10 cellular contexts compared by ENCODE assay signal in genomic region chr9:15513335-15513734, GRCh38. TPM values are rescaled to one million over a fixed set of nuclear protein-coding genes. Genes with fewer than 3 reads are reported as not detected.
DNase-seq lines count a peak whose midpoint lies in the region; ATAC-seq and TF ChIP-seq lines count a peak whose summit lies in the region.
"Had no signal": no experiment of that assay in that cellular context is flagged by ENCODE, and none has a peak within 500 bp of the region (broad histone marks: within the 10 kb centered on the region; RNA-seq: fewer than 3 reads in every experiment).

No MANE protein-coding gene starts in this region.

- no peaks in the 10 kb centered on the region for H3F3A ChIP-seq in Loucy (ENCODE audit: low read depth)

- no peaks in the 10 kb centered on the region for H3K27me3 ChIP-seq in breast epithelium
- H3K27me3 ChIP-seq in Loucy (ENCODE audit: insufficient read depth, low read length, poor library complexity, severe bottlenecking): peaks cover 4% of the 10 kb centered on the region
- H3K27me3 ChIP-seq: tibial artery had no signal

- no peak overlapping the region for H3K4me3 Mint-ChIP-seq in MCF 10A (ENCODE audit: unreplicated experiment)
- H3K4me3 Mint-ChIP-seq: activated B cell treated with CpG ODN at 0.5 μM for 24 hours had no signal

- H3K36me3 ChIP-seq in breast epithelium (no peaks in the 10 kb centered on the region), Loucy (ENCODE audit: insufficient read depth, low read length) (no peaks in the 10 kb centered on the region)
- H3K36me3 ChIP-seq: tibial artery had no signal

- CTCF ChIA-PET in MCF 10A (lab: Yijun Ruan, JAX): interaction anchor here (1.0 to 1.6 kb wide), 3 partner anchors 27 to 94 kb away, joined by 3 to 5 read pairs (median 4); no protein-coding TSS in a partner anchor

- no peaks in the 10 kb centered on the region for H3K9me2 ChIP-seq in Loucy (replicated peaks; ENCODE audit: low read depth, low read length)

- H3K79me2 ChIP-seq in Loucy (ENCODE audit: insufficient read depth, low read length): peaks cover 23% of the 10 kb centered on the region

- H3K4me1 Mint-ChIP-seq in MCF 10A (ENCODE audit: insufficient read depth, unreplicated experiment): peaks cover 31% of the 10 kb centered on the region

- no peaks in the 10 kb centered on the region for H3K9me3 Mint-ChIP-seq in MCF 10A (ENCODE audit: unreplicated experiment)
- H3K9me3 Mint-ChIP-seq: activated B cell treated with CpG ODN at 0.5 μM for 24 hours had no signal

- intact Hi-C loops in MCF 10A (cut with micrococcal nuclease): loop anchor here (5.0 kb wide), 1 partner anchor 94 kb away; no protein-coding TSS in a partner anchor
- intact Hi-C loops in breast epithelium (cut with DNase I; ENCODE audit: low total_unique reads): no loop called here

- BruUV-seq in MCF 10A (replicated peaks; lab: Mats Ljungman, UMichigan): no TSS peak

- no peak overlapping the region for H3K27ac Mint-ChIP-seq in MCF 10A (ENCODE audit: low read depth, unreplicated experiment)

- TF ChIP-seq CTCF in MCF 10A (IDR thresholded peaks at IDR 0.05; ENCODE audit: unreplicated experiment): no peak
- no peak for TF ChIP-seq CTCF in breast epithelium (IDR thresholded peaks at IDR 0.05)
- peak; percentile 59 for TF ChIP-seq CTCF in Loucy (conservative IDR thresholded peaks at IDR 0.05; ENCODE audit: low read length)
- no peak for TF ChIP-seq CTCF in omental fat pad (IDR thresholded peaks at IDR 0.05)

- H3K4me2 ChIP-seq in Loucy (ENCODE audit: low read depth, low read length, poor library complexity, severe bottlenecking): no peak overlapping the region

- peaks cover 18% of the 10 kb centered on the region for H4K20me1 ChIP-seq in Loucy (ENCODE audit: insufficient read depth, low read length, poor library complexity, severe bottlenecking)

- no peaks in the 10 kb centered on the region for H3K27me3 Mint-ChIP-seq in MCF 10A (ENCODE audit: insufficient read depth, unreplicated experiment)
- H3K27me3 Mint-ChIP-seq: activated B cell treated with CpG ODN at 0.5 μM for 24 hours had no signal

- H3K9me3 ChIP-seq in breast epithelium: no peaks in the 10 kb centered on the region
- H3K9me3 ChIP-seq in Loucy (ENCODE audit: insufficient read depth, low read depth, low read length): no peaks in the 10 kb centered on the region
- H3K9me3 ChIP-seq: tibial artery had no signal

- TF ChIP-seq POLR2A in breast epithelium (IDR thresholded peaks at IDR 0.05): no peak

- H2AFZ ChIP-seq in Loucy (ENCODE audit: low read length): no peak overlapping the region

- DNase-seq in MCF 10A (ENCODE audit: unreplicated experiment) (peak; percentile 60), breast epithelium (ENCODE audit: low spot score in 2 of 2) (no peak), amniotic epithelial cell (ENCODE audit: low read depth) (peak; percentile 10), NCI-H1048 (lab: John Stamatoyannopoulos, UW) (no peak), omental fat pad (ENCODE audit: low spot score) (no peak)
- DNase-seq in stimulated activated naive CD8-positive, alpha-beta T cell treated with anti-CD3 and anti-CD28 coated beads, Interleukin-15, Interleukin-2, amounts not matched to agents 100 U/mL and 50 U/mL, for 24 hours: peak; percentile 22
- DNase-seq: activated B cell treated with CpG ODN at 0.5 μM for 24 hours, tibial artery had no signal

- H3K36me3 Mint-ChIP-seq in MCF 10A (ENCODE audit: insufficient read depth, unreplicated experiment): peaks cover 4% of the 10 kb centered on the region

- no peak overlapping the region for H3K9ac ChIP-seq in Loucy (ENCODE audit: low read depth, low read length, poor library complexity, severe bottlenecking)

- H3K4me3 ChIP-seq in breast epithelium (no peak overlapping the region), Loucy (ENCODE audit: low read length, poor library complexity, severe bottlenecking) (no peak overlapping the region)
- H3K4me3 ChIP-seq: tibial artery had no signal

- no peaks in the 10 kb centered on the region for H3K4me1 ChIP-seq in breast epithelium
- H3K4me1 ChIP-seq in Loucy (ENCODE audit: insufficient read depth, low read length, poor library complexity, severe bottlenecking): peaks cover 33% of the 10 kb centered on the region

- no peak overlapping the region for H3K27ac ChIP-seq in breast epithelium
- H3K27ac ChIP-seq: tibial artery had no signal

- no peak for ATAC-seq in stimulated activated naive CD8-positive, alpha-beta T cell treated with anti-CD3 and anti-CD28 coated beads, Interleukin-15, Interleukin-2, amounts not matched to agents 100 U/mL and 50 U/mL, for 24 hours
- ATAC-seq in omental fat pad (ENCODE audit: low FRiP score): no peak
- no peak for ATAC-seq in HG03196 (IDR thresholded peaks at IDR 0.05; ENCODE audit: unreplicated experiment)

- POLR2A ChIA-PET in MCF 10A (lab: Yijun Ruan, JAX): interaction anchor here (0.7 to 1.4 kb wide), 4 partner anchors 12 to 201 kb away, joined by 3 to 4 read pairs (median 3); partner anchors contain the start of gene CCDC171

RNA-seq across cellular contexts. Expression of gene PSIP1, which starts 2.6 kb away (rescaled TPM):
- total RNA-seq in MCF 10A (2022): 55.3 and 57.8 TPM in 2 replicates
- 10 to 100 TPM; 28.0 to 39.1 (median 39.0) TPM for total RNA-seq in breast epithelium
- 10 to 100 TPM; 18.4 to 59.3 (median 22.6) TPM for total RNA-seq in omental fat pad

RNA-seq across cellular contexts. Expression of gene CCDC171, which starts 39.5 kb away (rescaled TPM):
- total RNA-seq in MCF 10A (2022) (1.7 and 1.8 TPM in 2 replicates), breast epithelium (1 to 10 TPM; 4.8 to 8.8 (median 5.6) TPM), omental fat pad (1 to 10 TPM; 1.1 to 5.0 (median 2.1) TPM)

Comparison
In these comparisons a context has a peak if more than half of its experiments do, and no peak if none do; other contexts are left out.
1. DNase-seq: peak in MCF 10A (single experiment), amniotic epithelial cell (single experiment) and stimulated activated naive CD8-positive, alpha-beta T cell treated with anti-CD3 and anti-CD28 coated beads, Interleukin-15, Interleukin-2, amounts not matched to agents 100 U/mL and 50 U/mL, for 24 hours (single experiment); none in breast epithelium (0 of 2), NCI-H1048 (single experiment) and omental fat pad (single experiment).